In genomic region chr9:21323091-21323490, GRCh38 we compare ENCODE assay signal across 18 cellular contexts. TPM values are rescaled to one million over a fixed set of nuclear protein-coding genes. Genes with fewer than 3 reads are reported as not detected.
"Had no signal": no experiment of that assay in that cellular context is flagged by ENCODE, and none has a peak within 500 bp of the region (broad histone marks: within the 10 kb centered on the region; RNA-seq: fewer than 3 reads in every experiment).

No MANE protein-coding gene starts in this region.

- H3K4me3 ChIP-seq: pancreas, testis had no signal

- H3K9me3 Mint-ChIP-seq: activated CD4-positive, alpha-beta memory T cell treated with anti-CD3 and anti-CD28 coated beads, Interleukin-2, amount 10 ng/mL, durations not matched to agents 7 days and 5 days; stimulated activated naive CD8-positive, alpha-beta T cell treated with anti-CD3 and anti-CD28 coated beads, Interleukin-15, Interleukin-2, amounts not matched to agents 100 ng/mL and 50 ng/mL, for 24 hours had no signal

- H3K27me3 Mint-ChIP-seq: activated CD4-positive, alpha-beta memory T cell treated with anti-CD3 and anti-CD28 coated beads, Interleukin-2, amount 10 ng/mL, durations not matched to agents 7 days and 5 days; stimulated activated naive CD8-positive, alpha-beta T cell treated with anti-CD3 and anti-CD28 coated beads, Interleukin-15, Interleukin-2, amounts not matched to agents 100 ng/mL and 50 ng/mL, for 24 hours had no signal

- DNase-seq: activated CD4-positive, alpha-beta memory T cell treated with anti-CD3 and anti-CD28 coated beads, Interleukin-2, amount 10 ng/mL, durations not matched to agents 7 days and 5 days; activated CD8-positive, alpha-beta memory T cell treated with anti-CD3 and anti-CD28 coated beads, Interleukin-2, amount 50 U/mL, for 48 hours; activated naive CD4-positive, alpha-beta T cell treated with anti-CD3 and anti-CD28 coated beads, Interleukin-2, amount 50 U/mL, for 16 hours; hippocampal formation; pancreas; stimulated activated CD4-positive, alpha-beta T cell treated with anti-CD3 and anti-CD28 coated beads, Interleukin-2, amount 100 ng/mL, for 48 hours; stimulated activated CD8-positive, alpha-beta memory T cell treated with anti-CD3 and anti-CD28 coated beads, Interleukin-4, amount 100 ng/mL, for 48 hours; T-helper 9 cell; testis had no signal

- H3K27ac ChIP-seq: pancreas, testis had no signal

- ATAC-seq: pancreas had no signal

- H3K4me3 Mint-ChIP-seq: activated CD4-positive, alpha-beta memory T cell treated with anti-CD3 and anti-CD28 coated beads, Interleukin-2, amount 10 ng/mL, durations not matched to agents 7 days and 5 days; stimulated activated naive CD8-positive, alpha-beta T cell treated with anti-CD3 and anti-CD28 coated beads, Interleukin-15, Interleukin-2, amounts not matched to agents 100 ng/mL and 50 ng/mL, for 24 hours had no signal

- H3K27ac Mint-ChIP-seq: activated CD4-positive, alpha-beta memory T cell treated with anti-CD3 and anti-CD28 coated beads, Interleukin-2, amount 10 ng/mL, durations not matched to agents 7 days and 5 days; stimulated activated naive CD8-positive, alpha-beta T cell treated with anti-CD3 and anti-CD28 coated beads, Interleukin-15, Interleukin-2, amounts not matched to agents 100 ng/mL and 50 ng/mL, for 24 hours had no signal

- H3K36me3 ChIP-seq: pancreas had no signal

- H3K9me3 ChIP-seq: pancreas, testis had no signal

- H3K27me3 ChIP-seq: pancreas, testis had no signal

RNA-seq across cellular contexts. Expression of gene IFNA5, which starts 18.0 kb away (rescaled TPM):
- total RNA-seq: activated CD4-positive, alpha-beta memory T cell treated with anti-CD3 and anti-CD28 coated beads, Interleukin-2, amount 10 ng/mL, durations not matched to agents 7 days and 5 days; bronchial epithelial cell; chondrocyte; dermis microvascular lymphatic vessel endothelial cell; kidney epithelial cell; lower leg skin; mesenteric fat pad; pancreas; testis; urinary bladder had no signal
- polyA plus RNA-seq: pancreas, urinary bladder had no signal

RNA-seq across cellular contexts. Expression of gene IFNA6, which starts 27.6 kb away (rescaled TPM):
- total RNA-seq: activated CD4-positive, alpha-beta memory T cell treated with anti-CD3 and anti-CD28 coated beads, Interleukin-2, amount 10 ng/mL, durations not matched to agents 7 days and 5 days; bronchial epithelial cell; chondrocyte; dermis microvascular lymphatic vessel endothelial cell; kidney epithelial cell; lower leg skin; mesenteric fat pad; pancreas; urinary bladder had no signal
- polyA plus RNA-seq: esophagus, pancreas, urinary bladder had no signal

RNA-seq across cellular contexts. Expression of gene IFNA13, which starts 44.8 kb away (rescaled TPM):
- total RNA-seq: activated CD4-positive, alpha-beta memory T cell treated with anti-CD3 and anti-CD28 coated beads, Interleukin-2, amount 10 ng/mL, durations not matched to agents 7 days and 5 days; bronchial epithelial cell; chondrocyte; dermis microvascular lymphatic vessel endothelial cell; kidney epithelial cell; lower leg skin; mesenteric fat pad; pancreas; urinary bladder had no signal
- polyA plus RNA-seq: esophagus, urinary bladder had no signal
